In the genomic region with DNA sequence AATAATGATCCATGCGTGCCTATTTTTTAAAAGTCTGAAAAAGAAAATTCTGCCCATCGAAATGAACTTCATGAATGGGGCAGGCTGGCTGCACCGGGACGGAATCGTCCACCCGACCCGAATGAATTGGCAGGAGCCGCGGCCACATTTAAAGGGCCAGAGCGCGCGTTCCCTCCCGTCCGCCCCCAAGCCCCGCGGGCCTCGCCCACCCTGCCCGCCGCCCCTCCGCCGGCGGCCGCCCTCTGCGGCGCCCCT, we compare ENCODE assay signal across 1 cellular context.
TF ChIP-seq lines count a peak whose summit lies in the region.

No MANE protein-coding gene starts in this region.

TF ChIP-seq in IMR-90, 13 proteins besides CTCF, POLR2A, EP300 and RAD21:
- TF ChIP-seq RCOR1 (IDR thresholded peaks at IDR 0.05; ENCODE audit: insufficient replicate concordance, low read length) (no peak), RFX5 (IDR thresholded peaks at IDR 0.05; ENCODE audit: low read depth, low read length) (no peak), CEBPB (IDR thresholded peaks at IDR 0.05; ENCODE audit: low read depth, low read length) (no peak), NFE2L2 (IDR thresholded peaks at IDR 0.05; ENCODE audit: low read depth, low read length) (no peak), FOS (IDR thresholded peaks at IDR 0.05; ENCODE audit: low read depth, low read length) (no peak), MXI1 (IDR thresholded peaks at IDR 0.05; ENCODE audit: borderline replicate concordance, low read depth, low read length) (no peak)
